Comparison of ENCODE assay signal across 31 cellular contexts in genomic region chr5:33074548-33074947, GRCh38.
DNase-seq lines count a peak whose midpoint lies in the region; ATAC-seq and TF ChIP-seq lines count a peak whose summit lies in the region.
"Had no signal": no experiment of that assay in that cellular context is flagged by ENCODE, and none has a peak within 500 bp of the region (broad histone marks: within the 10 kb centered on the region; RNA-seq: fewer than 3 reads in every experiment).

No MANE protein-coding gene starts in this region.

- no peaks in the 10 kb centered on the region for H4K20me1 ChIP-seq in IMR-90 (ENCODE audit: insufficient read depth, low read length)

- H3K9me1 ChIP-seq in IMR-90 (ENCODE audit: insufficient read depth, low read length): peaks cover 7% of the 10 kb centered on the region; the same call in 1 of the 2 replicates

- no TSS peak for BruUV-seq in IMR-90 (replicated peaks; lab: Mats Ljungman, UMichigan)

- no peaks in the 10 kb centered on the region for H3K36me3 ChIP-seq in IMR-90 (ENCODE audit: control insufficient read depth, insufficient read depth, low read length)
- no peaks in the 10 kb centered on the region for H3K36me3 ChIP-seq in brain microvascular endothelial cell (replicated peaks)
- no peaks in the 10 kb centered on the region for H3K36me3 ChIP-seq in thyroid gland
- H3K36me3 ChIP-seq: esophagus muscularis mucosa, pancreas, SJCRH30 had no signal

- POLR2A ChIA-PET in IMR-90 (lab: Charles Lee; ENCODE audit: unreplicated experiment): no interaction called here

- no peaks in the 10 kb centered on the region for H3K9me3 Mint-ChIP-seq in T-helper 2 cell treated with Interferon-gamma antibody and Interleukin-4, amounts not matched to agents 5 μg/mL and 100 μg/mL, for 36 hours
- peaks cover 3% of the 10 kb centered on the region for H3K9me3 Mint-ChIP-seq in activated naive CD8-positive, alpha-beta T cell treated with anti-CD3 and anti-CD28 coated beads for 36 hours
- H3K9me3 Mint-ChIP-seq: type B pancreatic cell had no signal

- no peak for TF ChIP-seq CTCF in AG10803 (conservative IDR thresholded peaks at IDR 0.05; ENCODE audit: low read length)
- TF ChIP-seq CTCF in IMR-90 (conservative IDR thresholded peaks at IDR 0.05; ENCODE audit: low read depth, low read length): no peak
- TF ChIP-seq CTCF in brain microvascular endothelial cell (IDR thresholded peaks at IDR 0.05; ENCODE audit: low read depth, low read length, missing control alignments): no peak
- TF ChIP-seq CTCF in thyroid gland (IDR thresholded peaks at IDR 0.05): no peak

- H3K4ac ChIP-seq in IMR-90 (ENCODE audit: low read depth, low read length): peak overlapping the region; percentile 80

- H3K9me3 ChIP-seq in IMR-90 (ENCODE audit: control insufficient read depth, insufficient read depth, low read length): no peaks in the 10 kb centered on the region; the same call in 1 of the 2 replicates
- no peaks in the 10 kb centered on the region for H3K9me3 ChIP-seq in thyroid gland
- H3K9me3 ChIP-seq: esophagus muscularis mucosa, pancreas, SJCRH30 had no signal

- H2AK9ac ChIP-seq in IMR-90 (replicated peaks; ENCODE audit: low read depth, low read length, poor library complexity): no peak overlapping the region

- peak overlapping the region; percentile 87; the same call in 1 of the 2 replicates for H2BK120ac ChIP-seq in IMR-90 (ENCODE audit: low read depth, low read length)

- TF ChIP-seq POLR2A in IMR-90 (IDR thresholded peaks at IDR 0.05; ENCODE audit: low read depth, low read length) (no peak), thyroid gland (IDR thresholded peaks at IDR 0.05) (no peak)

- no peak overlapping the region for H3K4me3 Mint-ChIP-seq in T-helper 2 cell treated with Interferon-gamma antibody and Interleukin-4, amounts not matched to agents 5 μg/mL and 100 μg/mL, for 36 hours
- H3K4me3 Mint-ChIP-seq in activated naive CD8-positive, alpha-beta T cell treated with anti-CD3 and anti-CD28 coated beads for 36 hours: no peak overlapping the region
- H3K4me3 Mint-ChIP-seq: activated naive CD4-positive, alpha-beta T cell treated with anti-CD3 and anti-CD28 coated beads, Interleukin-2, amount 10 ng/mL, durations not matched to agents 7 days and 5 days; activated T-cell treated with anti-CD3 and anti-CD28 coated beads, Interleukin-2, amount 50 U/mL, for 72 hours; CD14-positive monocyte; naive thymus-derived CD8-positive, alpha-beta T cell; T-helper 17 cell; type B pancreatic cell had no signal

- TF ChIP-seq RAD21 in IMR-90 (IDR thresholded peaks at IDR 0.05; ENCODE audit: low read length): no peak

- H4K5ac ChIP-seq in IMR-90 (ENCODE audit: low read depth, low read length): peak overlapping the region; percentile 90

- H2AK5ac ChIP-seq in IMR-90 (ENCODE audit: low read depth, low read length): no peak overlapping the region

- no peak overlapping the region for H3K14ac ChIP-seq in IMR-90 (replicated peaks; ENCODE audit: low read depth, low read length)

- H3K56ac ChIP-seq in IMR-90 (ENCODE audit: extremely low read depth, insufficient read depth, low read length): peak overlapping the region; percentile 36; the same call in 1 of the 2 replicates

- in situ Hi-C loops in IMR-90 (cut with MboI; ENCODE audit: low sequenced_read_pairs): no loop called here
- in situ Hi-C loops in brain microvascular endothelial cell (cut with HindIII; ENCODE audit: low pct_ligation_motif_present, low sequenced_read_pairs): no loop called here

- H4K91ac ChIP-seq in IMR-90 (ENCODE audit: insufficient read depth, low read depth, low read length): peak overlapping the region; percentile 67; the same call in 1 of the 2 replicates

- peak overlapping the region in 1 of 2 experiments; percentile 68; a peak in 1 of 4 replicates for H4K8ac ChIP-seq in IMR-90 (ENCODE audit: low read depth in 2 of 2, low read length in 2 of 2)

- H3K27me3 ChIP-seq in IMR-90 (ENCODE audit: control insufficient read depth, insufficient read depth, low read length): no peaks in the 10 kb centered on the region
- no peaks in the 10 kb centered on the region for H3K27me3 ChIP-seq in brain microvascular endothelial cell (replicated peaks)
- H3K27me3 ChIP-seq in thyroid gland: no peaks in the 10 kb centered on the region
- H3K27me3 ChIP-seq: esophagus muscularis mucosa, pancreas, SJCRH30 had no signal

- ATAC-seq in IMR-90 (ENCODE audit: low read depth): peak; percentile 47
- ATAC-seq: activated T-cell treated with anti-CD3 and anti-CD28 coated beads, Interleukin-2, amount 50 U/mL, for 72 hours; HCT116; naive thymus-derived CD8-positive, alpha-beta T cell; pancreas; right cardiac atrium; T-helper 17 cell had no signal

- no peak overlapping the region for H2AFZ ChIP-seq in IMR-90 (replicated peaks; ENCODE audit: low read length, poor library complexity)

- H3K36me3 Mint-ChIP-seq in T-helper 2 cell treated with Interferon-gamma antibody and Interleukin-4, amounts not matched to agents 5 μg/mL and 100 μg/mL, for 36 hours (ENCODE audit: low read depth): no peaks in the 10 kb centered on the region
- H3K36me3 Mint-ChIP-seq in activated naive CD8-positive, alpha-beta T cell treated with anti-CD3 and anti-CD28 coated beads for 36 hours: no peaks in the 10 kb centered on the region
- H3K36me3 Mint-ChIP-seq: activated naive CD4-positive, alpha-beta T cell treated with anti-CD3 and anti-CD28 coated beads, Interleukin-2, amount 10 ng/mL, durations not matched to agents 7 days and 5 days; CD14-positive monocyte; naive thymus-derived CD8-positive, alpha-beta T cell; type B pancreatic cell had no signal

- no peak overlapping the region for H3K23ac ChIP-seq in IMR-90 (ENCODE audit: low read depth, low read length)

- CTCF ChIA-PET in IMR-90 (lab: Yijun Ruan, JAX): interaction anchor here (0.6 kb wide), 1 partner anchor 86 kb away, joined by 3 read pairs; no protein-coding TSS in a partner anchor

- H3K79me1 ChIP-seq in IMR-90 (ENCODE audit: low read depth in 1 of 2, low read length in 2 of 2): no peaks in the 10 kb centered on the region

- H2BK15ac ChIP-seq in IMR-90 (ENCODE audit: low read depth, low read length): peak overlapping the region; percentile 30; the same call in 1 of the 3 replicates

- peak overlapping the region; percentile 94 for H2BK5ac ChIP-seq in IMR-90 (ENCODE audit: low read depth, low read length, poor library complexity, severe bottlenecking)

- dilution Hi-C loops in IMR-90 (cut with HindIII; ENCODE audit: low sequenced_read_pairs, unreplicated experiment): no loop called here

- H3K18ac ChIP-seq in IMR-90 (ENCODE audit: low read depth, low read length): peak overlapping the region; percentile 96

- intact Hi-C loops in IMR-90 (cut with micrococcal nuclease): loop anchor here (5.0 kb wide), 1 partner anchor 362 kb away; the partner anchor contains the start of gene NPR3
- intact Hi-C loops in thyroid gland (cut with DNase I): no loop called here

- DNase-seq in AG10803 (ENCODE audit: low read depth) (peak; percentile 67), IMR-90 (peak; percentile 32), brain microvascular endothelial cell (peak; percentile 49), kidney tubule cell (ENCODE audit: low spot score) (peak; percentile 15), thyroid gland (no peak), NCI-H524 (lab: John Stamatoyannopoulos, UW) (no peak)
- DNase-seq in T-helper 2 cell treated with Interferon-gamma antibody and Interleukin-4, amounts not matched to agents 5 μg/mL and 100 μg/mL, for 36 hours (ENCODE audit: low spot score): no peak
- DNase-seq in activated naive CD8-positive, alpha-beta T cell treated with anti-CD3 and anti-CD28 coated beads for 36 hours: no peak
- DNase-seq: ACHN; activated CD4-positive, alpha-beta T cell treated with anti-CD3 and anti-CD28 coated beads for 48 hours; activated naive CD4-positive, alpha-beta T cell treated with anti-CD3 and anti-CD28 coated beads, Interleukin-2, amount 10 ng/mL, durations not matched to agents 7 days and 5 days; activated T-cell treated with anti-CD3 and anti-CD28 coated beads, Interleukin-2, amount 50 U/mL, for 72 hours; aorta; cerebellar nuclear complex; effector CD8-positive, alpha-beta T cell; head of caudate nucleus; mesendoderm; naive thymus-derived CD8-positive, alpha-beta T cell; NCI-H1105; NCI-H2081; NCI-H446; pancreas; right cardiac atrium; SJCRH30; stimulated activated CD4-positive, alpha-beta T cell treated with anti-CD3 and anti-CD28 coated beads, Interleukin-15, amount 100 ng/mL, for 24 hours; stimulated activated CD8-positive, alpha-beta memory T cell treated with anti-CD3 and anti-CD28 coated beads, Interleukin-4, amount 100 ng/mL, for 48 hours; T-helper 17 cell had no signal

- H3K4me3 ChIP-seq in AG10803 (ENCODE audit: low read length): no peak overlapping the region
- H3K4me3 ChIP-seq in IMR-90 (ENCODE audit: insufficient read depth, low read depth, low read length): no peak overlapping the region
- H3K4me3 ChIP-seq in brain microvascular endothelial cell (ENCODE audit: low read depth, low read length): no peak overlapping the region
- H3K4me3 ChIP-seq in thyroid gland (replicated peaks in 1 of 3): no peak overlapping the region
- H3K4me3 ChIP-seq: esophagus muscularis mucosa, pancreas, SJCRH30 had no signal

- H3K27ac ChIP-seq in IMR-90 (ENCODE audit: insufficient read depth, low read length): peak overlapping the region; percentile 94; the same call in 1 of the 2 replicates
- H3K27ac ChIP-seq in brain microvascular endothelial cell: peak overlapping the region; percentile 23
- H3K27ac ChIP-seq in thyroid gland: no peak overlapping the region
- H3K27ac ChIP-seq: esophagus muscularis mucosa, pancreas, SJCRH30 had no signal

- H3K9ac ChIP-seq in IMR-90 (ENCODE audit: low read depth, low read length): no peak overlapping the region

- H3K4me1 Mint-ChIP-seq in T-helper 2 cell treated with Interferon-gamma antibody and Interleukin-4, amounts not matched to agents 5 μg/mL and 100 μg/mL, for 36 hours (ENCODE audit: low read depth): no peaks in the 10 kb centered on the region
- H3K4me1 Mint-ChIP-seq in activated naive CD8-positive, alpha-beta T cell treated with anti-CD3 and anti-CD28 coated beads for 36 hours: no peaks in the 10 kb centered on the region
- H3K4me1 Mint-ChIP-seq: activated naive CD4-positive, alpha-beta T cell treated with anti-CD3 and anti-CD28 coated beads, Interleukin-2, amount 10 ng/mL, durations not matched to agents 7 days and 5 days; CD14-positive monocyte; T-helper 17 cell had no signal

- H3K27me3 Mint-ChIP-seq in T-helper 2 cell treated with Interferon-gamma antibody and Interleukin-4, amounts not matched to agents 5 μg/mL and 100 μg/mL, for 36 hours (ENCODE audit: low read depth): no peaks in the 10 kb centered on the region
- no peaks in the 10 kb centered on the region for H3K27me3 Mint-ChIP-seq in activated naive CD8-positive, alpha-beta T cell treated with anti-CD3 and anti-CD28 coated beads for 36 hours
- H3K27me3 Mint-ChIP-seq: activated naive CD4-positive, alpha-beta T cell treated with anti-CD3 and anti-CD28 coated beads, Interleukin-2, amount 10 ng/mL, durations not matched to agents 7 days and 5 days; T-helper 17 cell; type B pancreatic cell had no signal

- peak overlapping the region; percentile 75 for H3K4me2 ChIP-seq in IMR-90 (ENCODE audit: low read depth, low read length)

- H3K4me1 ChIP-seq in IMR-90 (ENCODE audit: control insufficient read depth, insufficient read depth, low read length): peaks cover 17% of the 10 kb centered on the region
- no peaks in the 10 kb centered on the region for H3K4me1 ChIP-seq in thyroid gland
- H3K4me1 ChIP-seq: pancreas, SJCRH30 had no signal

- H3K27ac Mint-ChIP-seq in T-helper 2 cell treated with Interferon-gamma antibody and Interleukin-4, amounts not matched to agents 5 μg/mL and 100 μg/mL, for 36 hours: no peak overlapping the region
- no peak overlapping the region for H3K27ac Mint-ChIP-seq in activated naive CD8-positive, alpha-beta T cell treated with anti-CD3 and anti-CD28 coated beads for 36 hours
- H3K27ac Mint-ChIP-seq: activated naive CD4-positive, alpha-beta T cell treated with anti-CD3 and anti-CD28 coated beads, Interleukin-2, amount 10 ng/mL, durations not matched to agents 7 days and 5 days; activated T-cell treated with anti-CD3 and anti-CD28 coated beads, Interleukin-2, amount 50 U/mL, for 72 hours; CD14-positive monocyte; naive thymus-derived CD8-positive, alpha-beta T cell; T-helper 17 cell; type B pancreatic cell had no signal

- peak overlapping the region; percentile 93; the same call in 1 of the 2 replicates for H2BK20ac ChIP-seq in IMR-90 (ENCODE audit: low read depth, low read length)

- no CpG with 5 or more reads among the region's 3 CpGs for WGBS in IMR-90 (ENCODE audit: extremely low coverage in 2 of 2, insufficient read length in 1 of 2), 2 experiments
- 86% methylated on average over 3 of the region's 3 CpGs for WGBS in thyroid gland, 2 donors

Comparison
In these comparisons a context has a peak if more than half of its experiments do, and no peak if none do; other contexts are left out.
1. DNase-seq: peak in AG10803 (single experiment), IMR-90 (single experiment), brain microvascular endothelial cell (single experiment) and kidney tubule cell (single experiment); none in thyroid gland (0 of 2), T-helper 2 cell treated with Interferon-gamma antibody and Interleukin-4, amounts not matched to agents 5 μg/mL and 100 μg/mL, for 36 hours (single experiment), activated naive CD8-positive, alpha-beta T cell treated with anti-CD3 and anti-CD28 coated beads for 36 hours (single experiment) and NCI-H524 (0 of 2).
2. H3K27ac ChIP-seq: peak in IMR-90 (single experiment) and brain microvascular endothelial cell (single experiment); none in thyroid gland (0 of 3).